Comparison of ENCODE assay signal across 30 cellular contexts in genomic region chr17:81112461-81112860, GRCh38. TPM values are rescaled to one million over a fixed set of nuclear protein-coding genes. Genes with fewer than 3 reads are reported as not detected.
"Had no signal": no experiment of that assay in that cellular context is flagged by ENCODE, and none has a peak within 500 bp of the region (broad histone marks: within the 10 kb centered on the region; RNA-seq: fewer than 3 reads in every experiment).

No MANE protein-coding gene starts in this region.

- H3K4me3 ChIP-seq: colonic mucosa, esophagus squamous epithelium, gastrocnemius medialis, heart right ventricle, left lung, lower lobe of right lung, mucosa of descending colon had no signal

- H3K9me3 ChIP-seq: colonic mucosa, esophagus squamous epithelium, gastrocnemius medialis, heart right ventricle, left lung, lower lobe of right lung, mucosa of descending colon had no signal

- ATAC-seq: effector memory CD8-positive, alpha-beta T cell; esophagus mucosa; gastrocnemius medialis; heart right ventricle; left cardiac atrium; left lung; left ventricle myocardium superior; lower lobe of right lung; mucosa of descending colon had no signal

- H3K4me1 ChIP-seq: colonic mucosa, gastrocnemius medialis, left lung, lower lobe of right lung had no signal

- H3K36me3 ChIP-seq: colonic mucosa, gastrocnemius medialis had no signal

- DNase-seq: colonic mucosa; dermis blood vessel endothelial cell; effector CD8-positive, alpha-beta T cell; effector memory CD8-positive, alpha-beta T cell; endodermal cell; erythroblast; esophagus squamous epithelium; foreskin fibroblast; foreskin melanocyte; gastrocnemius medialis; glutamatergic neuron; head of caudate nucleus; heart right ventricle; hippocampal formation; left cardiac atrium; left lung; left ventricle myocardium superior; lower lobe of right lung; mesenchymal stem cell; mucosa of descending colon; naive B cell had no signal

- H3K27ac ChIP-seq: colonic mucosa, epithelial cell of prostate, esophagus squamous epithelium, gastrocnemius medialis, heart right ventricle, left lung, lower lobe of right lung had no signal

- H3K27me3 ChIP-seq: colonic mucosa, esophagus squamous epithelium, gastrocnemius medialis, heart right ventricle, left lung had no signal

RNA-seq across cellular contexts. Expression of gene PVALEF, which starts 52.8 kb away (rescaled TPM):
- total RNA-seq: colonic mucosa, dermis blood vessel endothelial cell, endodermal cell, esophagus mucosa, esophagus squamous epithelium, gastrocnemius medialis, glomerular endothelial cell, heart right ventricle, kidney epithelial cell, left cardiac atrium, left lung, lower leg skin, lower lobe of right lung, lung microvascular endothelial cell, mesenteric fat pad, mucosa of descending colon, myocyte had no signal
- polyA plus RNA-seq: heart right ventricle, keratinocyte had no signal
